In the genomic region with DNA sequence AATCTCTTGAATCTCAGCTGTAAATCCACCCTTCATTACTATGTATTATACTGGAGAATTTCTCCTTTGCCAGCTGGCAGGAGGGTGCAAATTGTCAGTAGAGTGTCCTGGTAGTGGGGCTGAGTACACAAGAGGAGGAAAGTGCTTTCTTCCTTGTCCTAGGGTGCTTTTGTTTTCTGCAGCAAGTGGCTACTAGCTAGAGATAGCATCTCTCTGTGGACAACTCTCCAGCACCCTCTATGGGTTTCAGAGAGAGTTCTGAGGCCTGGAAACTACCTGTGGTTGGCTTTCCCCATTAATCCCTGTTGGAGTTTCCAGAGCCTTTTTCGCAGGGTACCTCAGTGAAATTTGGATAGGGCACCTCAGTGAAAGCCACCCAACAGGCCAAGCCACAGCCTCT, we compare ENCODE assay signal across 11 cellular contexts.
A peak's percentile ranks its signal among the peaks of the same experiment; 100 is the strongest.
DNase-seq lines count a peak whose midpoint lies in the region; ATAC-seq, FAIRE-seq and TF ChIP-seq lines count a peak whose summit lies in the region.
"Had no signal": no experiment of that assay in that cellular context is flagged by ENCODE, and none has a peak within 500 bp of the region (broad histone marks: within the 10 kb centered on the region; RNA-seq: fewer than 3 reads in every experiment).

No MANE protein-coding gene starts in this region.

- no peaks in the 10 kb centered on the region for H3K9me3 Mint-ChIP-seq in glutamatergic neuron (ENCODE audit: unreplicated experiment)
- H3K9me3 Mint-ChIP-seq in activated T-cell treated with anti-CD3 and anti-CD28 coated beads, Interleukin-2, amount 50 U/mL, for 72 hours: peaks cover 0 to 1% of the 10 kb centered on the region in 2 donors
- H3K9me3 Mint-ChIP-seq: nephron had no signal

- no peak for ATAC-seq in activated T-cell treated with anti-CD3 and anti-CD28 coated beads, Interleukin-2, amount 50 U/mL, for 72 hours (replicated peaks in 1 of 2)

- H3K4me3 Mint-ChIP-seq in glutamatergic neuron (ENCODE audit: unreplicated experiment): no peak overlapping the region
- no peak overlapping the region for H3K4me3 Mint-ChIP-seq in activated T-cell treated with anti-CD3 and anti-CD28 coated beads, Interleukin-2, amount 50 U/mL, for 72 hours
- H3K4me3 Mint-ChIP-seq: nephron had no signal

- POLR2A ChIA-PET in AG04450 (lab: Yijun Ruan, JAX): no interaction called here

- CTCF ChIA-PET in AG04450 (lab: Charles Lee): no interaction called here

- no peak overlapping the region for H3K4me3 ChIP-seq in AG04450 (ENCODE audit: low read depth, low read length)
- H3K4me3 ChIP-seq in GM12875 (ENCODE audit: low read depth, low read length): no peak overlapping the region
- no peak overlapping the region for H3K4me3 ChIP-seq in fibroblast of pulmonary artery (replicated peaks; ENCODE audit: low read depth, low read length)
- H3K4me3 ChIP-seq: esophagus muscularis mucosa, SK-N-MC had no signal

- H3K27me3 ChIP-seq in AG04450 (ENCODE audit: control insufficient read depth, insufficient read depth, low read length): no peaks in the 10 kb centered on the region
- H3K27me3 ChIP-seq: esophagus muscularis mucosa had no signal

- H3K27ac Mint-ChIP-seq in glutamatergic neuron (ENCODE audit: unreplicated experiment): no peak overlapping the region
- H3K27ac Mint-ChIP-seq in activated T-cell treated with anti-CD3 and anti-CD28 coated beads, Interleukin-2, amount 50 U/mL, for 72 hours: no peak overlapping the region
- H3K27ac Mint-ChIP-seq: nephron had no signal

- DNase-seq in AG04450 (ENCODE audit: low read depth, low spot score): no peak
- peak; percentile 72 for DNase-seq in OCI-M1 (lab: John Stamatoyannopoulos, UW)
- peak; percentile 25 for DNase-seq in fibroblast of pulmonary artery (ENCODE audit: low read depth)
- DNase-seq in frontal cortex (ENCODE audit: low spot score in 2 of 2): no peak
- no peak for DNase-seq in glutamatergic neuron
- DNase-seq in activated T-cell treated with anti-CD3 and anti-CD28 coated beads, Interleukin-2, amount 50 U/mL, for 72 hours: no peak
- no peak for DNase-seq in NCI-H1694 treated with DMSO at 0.1 percent for 48 hours (lab: John Stamatoyannopoulos, UW)

- no peaks in the 10 kb centered on the region for H3K27me3 Mint-ChIP-seq in glutamatergic neuron (ENCODE audit: unreplicated experiment)
- H3K27me3 Mint-ChIP-seq in activated T-cell treated with anti-CD3 and anti-CD28 coated beads, Interleukin-2, amount 50 U/mL, for 72 hours (ENCODE audit: low read depth): no peaks in the 10 kb centered on the region

- no peaks in the 10 kb centered on the region for H3K4me1 Mint-ChIP-seq in glutamatergic neuron (ENCODE audit: low read depth, unreplicated experiment)
- H3K4me1 Mint-ChIP-seq in activated T-cell treated with anti-CD3 and anti-CD28 coated beads, Interleukin-2, amount 50 U/mL, for 72 hours (ENCODE audit: low read depth): no peaks in the 10 kb centered on the region
- H3K4me1 Mint-ChIP-seq: nephron had no signal

- H3K36me3 Mint-ChIP-seq in glutamatergic neuron (ENCODE audit: unreplicated experiment): no peaks in the 10 kb centered on the region
- H3K36me3 Mint-ChIP-seq in activated T-cell treated with anti-CD3 and anti-CD28 coated beads, Interleukin-2, amount 50 U/mL, for 72 hours (ENCODE audit: insufficient read depth in 2 of 2): no peaks in the 10 kb centered on the region

- FAIRE-seq in frontal cortex (lab: Jason Lieb, UNC): no peak

- TF ChIP-seq CTCF in AG04450 (IDR thresholded peaks at IDR 0.05; ENCODE audit: low read depth, low read length): peak; percentile 22; the same call in 1 of the 2 replicates
- TF ChIP-seq CTCF in GM12875 (IDR thresholded peaks at IDR 0.05; ENCODE audit: borderline replicate concordance, insufficient read depth, low read depth, low read length): 0 out of 2 replicates have a peak, but pooled peaks have one; percentile 18
- TF ChIP-seq CTCF in fibroblast of pulmonary artery (IDR thresholded peaks at IDR 0.05; ENCODE audit: low read length, missing control alignments): peak; percentile 54
- no peak for TF ChIP-seq CTCF in glutamatergic neuron (IDR thresholded peaks at IDR 0.05; ENCODE audit: partially characterized antibody, unreplicated experiment)

- peaks cover 2% of the 10 kb centered on the region; the same call in 1 of the 2 replicates for H3K9me3 ChIP-seq in AG04450 (ENCODE audit: control insufficient read depth, insufficient read depth, low read length)
- H3K9me3 ChIP-seq: esophagus muscularis mucosa had no signal

- no peak overlapping the region for H3K27ac ChIP-seq in AG04450 (ENCODE audit: low read depth, low read length)
- H3K27ac ChIP-seq: esophagus muscularis mucosa, SK-N-MC had no signal

Comparison
In these comparisons a context has a peak if more than half of its experiments do, and no peak if none do; other contexts are left out.
1. DNase-seq: peak in OCI-M1 (single experiment) and fibroblast of pulmonary artery (single experiment); none in AG04450 (single experiment), frontal cortex (0 of 2), glutamatergic neuron (single experiment), activated T-cell treated with anti-CD3 and anti-CD28 coated beads, Interleukin-2, amount 50 U/mL, for 72 hours (0 of 2) and NCI-H1694 treated with DMSO at 0.1 percent for 48 hours (single experiment).